1 cellular context compared by ENCODE assay signal in the genomic region with DNA sequence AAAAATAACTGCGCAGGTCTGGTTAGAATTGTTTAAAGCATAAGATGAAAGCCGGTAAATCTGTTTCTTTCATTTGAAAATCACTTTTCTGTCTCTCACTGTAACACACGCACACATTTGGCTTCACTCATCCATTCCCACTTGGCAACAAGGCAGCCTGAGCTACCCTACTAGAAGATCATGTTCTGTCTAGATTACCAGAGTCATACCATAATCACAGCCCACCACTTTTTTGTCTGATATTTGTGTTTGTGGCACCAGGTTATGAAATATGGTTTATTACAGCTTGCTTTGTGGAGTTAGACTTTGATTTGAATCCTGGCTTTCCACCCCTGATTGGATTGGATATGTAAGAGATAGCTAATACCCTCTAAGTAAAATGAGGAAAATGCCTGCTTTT.
TF ChIP-seq lines count a peak whose summit lies in the region.

No MANE protein-coding gene starts in this region.

TF ChIP-seq in HepG2, 621 proteins besides CTCF, POLR2A, EP300 and RAD21 (continued from another document):
- TF ChIP-seq MTF2 (CRISPR knock-in tag; IDR thresholded peaks at IDR 0.05; ENCODE audit: borderline replicate concordance) (no peak), CAMTA2 (CRISPR knock-in tag; IDR thresholded peaks at IDR 0.05; ENCODE audit: borderline replicate concordance) (no peak), SNAPC2 (CRISPR knock-in tag; IDR thresholded peaks at IDR 0.05) (no peak), ZNF280B (CRISPR knock-in tag; IDR thresholded peaks at IDR 0.05; ENCODE audit: borderline replicate concordance) (no peak), ZMYM4 (CRISPR knock-in tag; IDR thresholded peaks at IDR 0.05) (no peak), ATF7 (IDR thresholded peaks at IDR 0.05) (no peak), ATF7 (CRISPR knock-in tag; IDR thresholded peaks at IDR 0.05) (no peak)
- TF ChIP-seq, protein P1, sequence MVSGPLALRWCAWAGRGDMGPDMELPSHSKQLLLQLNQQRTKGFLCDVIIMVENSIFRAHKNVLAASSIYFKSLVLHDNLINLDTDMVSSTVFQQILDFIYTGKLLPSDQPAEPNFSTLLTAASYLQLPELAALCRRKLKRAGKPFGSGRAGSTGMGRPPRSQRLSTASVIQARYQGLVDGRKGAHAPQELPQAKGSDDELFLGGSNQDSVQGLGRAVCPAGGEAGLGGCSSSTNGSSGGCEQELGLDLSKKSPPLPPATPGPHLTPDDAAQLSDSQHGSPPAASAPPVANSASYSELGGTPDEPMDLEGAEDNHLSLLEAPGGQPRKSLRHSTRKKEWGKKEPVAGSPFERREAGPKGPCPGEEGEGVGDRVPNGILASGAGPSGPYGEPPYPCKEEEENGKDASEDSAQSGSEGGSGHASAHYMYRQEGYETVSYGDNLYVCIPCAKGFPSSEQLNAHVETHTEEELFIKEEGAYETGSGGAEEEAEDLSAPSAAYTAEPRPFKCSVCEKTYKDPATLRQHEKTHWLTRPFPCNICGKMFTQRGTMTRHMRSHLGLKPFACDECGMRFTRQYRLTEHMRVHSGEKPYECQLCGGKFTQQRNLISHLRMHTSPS (CRISPR knock-in tag; IDR thresholded peaks at IDR 0.05; ENCODE audit: low read depth), result no peak
